ENCODE assay signal across 7 cellular contexts in genomic region chr15:96505014-96505413, GRCh38.
"Had no signal": no experiment of that assay in that cellular context is flagged by ENCODE, and none has a peak within 500 bp of the region (broad histone marks: within the 10 kb centered on the region; RNA-seq: fewer than 3 reads in every experiment).

No MANE protein-coding gene starts in this region.

- H2AFZ ChIP-seq: GM23248 had no signal

- H3K27ac Mint-ChIP-seq: HFFc6 had no signal

- H3K9me3 ChIP-seq: HAP-1 had no signal

- DNase-seq: GM23248, GOT3, H7, HFFc6, IMR-90 had no signal

- H3K4me3 Mint-ChIP-seq: HFFc6 had no signal

- H3K36me3 ChIP-seq: HAP-1 had no signal

- H3K27ac ChIP-seq: GM23248, HL-60 had no signal

- H3K4me1 ChIP-seq: HAP-1 had no signal

- H3K4me3 ChIP-seq: GM23248, HAP-1 had no signal
